9 cellular contexts compared by ENCODE assay signal in genomic region chr16:46883353-46883689, GRCh38. TPM values are rescaled to one million over a fixed set of nuclear protein-coding genes. Genes with fewer than 3 reads are reported as not detected.
DNase-seq lines count a peak whose midpoint lies in the region; ATAC-seq, FAIRE-seq and TF ChIP-seq lines count a peak whose summit lies in the region.
"Had no signal": no experiment of that assay in that cellular context is flagged by ENCODE, and none has a peak within 500 bp of the region (broad histone marks: within the 10 kb centered on the region; RNA-seq: fewer than 3 reads in every experiment).

No MANE protein-coding gene starts in this region.

- FAIRE-seq in D721Med (lab: Jason Lieb, UNC), result no peak
- FAIRE-seq: colon had no signal

- no peak for TF ChIP-seq POLR2A in heart left ventricle (IDR thresholded peaks at IDR 0.05)

- no peaks in the 10 kb centered on the region for H3K27me3 ChIP-seq in heart left ventricle
- H3K27me3 ChIP-seq in rectal smooth muscle tissue (ENCODE audit: control insufficient read depth, insufficient read depth, low read length), result no peaks in the 10 kb centered on the region

- H3K9ac ChIP-seq in SK-N-MC (ENCODE audit: insufficient read length) (no peak overlapping the region), rectal smooth muscle tissue (ENCODE audit: low read length) (no peak overlapping the region)

- H3K36me3 ChIP-seq in heart left ventricle (no peaks in the 10 kb centered on the region), SK-N-MC (ENCODE audit: insufficient read depth, low read length) (no peaks in the 10 kb centered on the region), rectal smooth muscle tissue (ENCODE audit: control insufficient read depth, insufficient read depth, low read length) (no peaks in the 10 kb centered on the region)

- peak overlapping the region; percentile 70 to 96 (median 88) for H3K4me3 ChIP-seq in heart left ventricle
- H3K4me3 ChIP-seq in SK-N-MC, result peak overlapping the region; percentile 77
- H3K4me3 ChIP-seq in fibroblast of villous mesenchyme (ENCODE audit: low read depth, low read length), result peak overlapping the region; percentile 89
- peak overlapping the region; percentile 75 for H3K4me3 ChIP-seq in rectal smooth muscle tissue (ENCODE audit: low read length)

- no peak for ATAC-seq in heart left ventricle
- no peak for ATAC-seq in left ventricle myocardium superior
- no peak for ATAC-seq in GM21526 (IDR thresholded peaks at IDR 0.05; ENCODE audit: low FRiP score, unreplicated experiment)

- H3K4me1 ChIP-seq in heart left ventricle (peaks cover 0 to 29% (median 9%) of the 10 kb centered on the region in 12 donors), rectal smooth muscle tissue (ENCODE audit: control insufficient read depth, insufficient read depth, low read length) (peaks cover 6% of the 10 kb centered on the region)

- WGBS in heart left ventricle, 4 donors, result 33 to 41% (median 38%) methylated on average over 10 of the region's 10 CpGs

- TF ChIP-seq CTCF in heart left ventricle (IDR thresholded peaks at IDR 0.05), result no peak
- TF ChIP-seq CTCF in fibroblast of villous mesenchyme (IDR thresholded peaks at IDR 0.05; ENCODE audit: insufficient read depth, low read depth, low read length), result no peak
- TF ChIP-seq CTCF in D721Med (IDR thresholded peaks at IDR 0.05; ENCODE audit: insufficient read depth, missing control alignments), result no peak

- peak overlapping the region in 5 of 12 donors; percentile 62 to 70 (median 65) for H3K27ac ChIP-seq in heart left ventricle
- H3K27ac ChIP-seq in SK-N-MC, result no peak overlapping the region
- H3K27ac ChIP-seq in rectal smooth muscle tissue (ENCODE audit: low read depth, low read length), result no peak overlapping the region

- no peak for DNase-seq in heart left ventricle
- DNase-seq in left ventricle myocardium superior, result no peak
- no peak for DNase-seq in SK-N-MC (ENCODE audit: low read depth, low spot score)
- no peak for DNase-seq in fibroblast of villous mesenchyme (ENCODE audit: low read depth)
- no peak for DNase-seq in D721Med (ENCODE audit: insufficient read length, low spot score)
- no peak for DNase-seq in GOT3 (lab: John Stamatoyannopoulos, UW)

- H3K9me3 ChIP-seq in heart left ventricle (no peaks in the 10 kb centered on the region), SK-N-MC (ENCODE audit: low read depth, low read length) (no peaks in the 10 kb centered on the region)

- intact Hi-C loops in heart left ventricle (cut with DNase I), result no loop called here
- intact Hi-C loops in left ventricle myocardium superior (cut with micrococcal nuclease), result no loop called here

RNA-seq across cellular contexts. Expression of gene GPT2, which starts 0.8 kb away (rescaled TPM):
- 10 to 100 TPM; 10.9 to 30.6 (median 15.3) TPM for total RNA-seq in heart left ventricle
- polyA plus RNA-seq in heart left ventricle, result 1 to 10 TPM; 8.5 to 9.0 TPM
- total RNA-seq in left ventricle myocardium superior, result 27.9 TPM
- 13.0 and 13.5 TPM in 2 replicates for total RNA-seq in fibroblast of villous mesenchyme

RNA-seq across cellular contexts. Expression of gene C16orf87, which starts 52.3 kb away (rescaled TPM):
- total RNA-seq in heart left ventricle (10 to 100 TPM in 8 of 9 donors, 1 to 10 TPM in 1; 8.9 to 15.8 (median 13.6) TPM), left ventricle myocardium superior (15.2 TPM), fibroblast of villous mesenchyme (10.0 and 14.7 TPM in 2 replicates)
- polyA plus RNA-seq in heart left ventricle, result 10 to 100 TPM in 1 of 2 donors, 1 to 10 TPM in 1; 5.1 to 13.9 TPM
